16 cellular contexts compared by ENCODE assay signal in the genomic region with DNA sequence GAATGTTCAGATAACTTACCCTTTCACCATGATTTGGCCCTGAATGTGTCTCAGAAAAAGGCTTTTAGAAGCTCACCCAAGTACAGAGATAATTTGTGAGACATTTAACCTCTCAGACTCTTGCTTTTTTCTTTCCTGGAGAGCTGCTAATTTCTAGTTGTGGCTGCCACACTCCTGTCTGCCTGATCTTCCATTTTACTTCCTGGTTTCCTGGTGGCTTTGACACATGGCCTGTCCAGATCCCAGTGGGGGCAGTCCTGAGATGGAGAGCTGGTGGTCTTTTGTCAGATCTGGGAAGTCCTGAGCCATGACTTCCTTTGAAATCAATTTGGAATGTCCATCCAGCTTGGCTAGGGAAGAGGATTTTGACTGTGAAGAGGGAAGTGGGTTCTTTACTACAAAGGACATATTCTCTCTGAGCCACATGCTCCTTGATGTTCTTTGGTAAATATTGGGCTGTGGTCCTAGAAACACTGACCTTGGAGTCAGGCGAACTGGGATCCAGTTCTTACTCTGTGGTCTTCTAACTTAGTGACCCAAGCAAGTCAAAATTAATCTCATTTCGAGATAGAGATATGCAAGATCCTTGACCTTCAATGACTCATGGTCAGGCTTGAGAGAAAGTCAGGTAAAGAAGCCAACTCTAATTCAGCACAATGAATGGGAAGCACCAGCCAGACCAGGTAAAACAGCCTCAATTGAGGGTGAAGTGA.
DNase-seq lines count a peak whose midpoint lies in the region; ATAC-seq, FAIRE-seq and TF ChIP-seq lines count a peak whose summit lies in the region.
"Had no signal": no experiment of that assay in that cellular context is flagged by ENCODE, and none has a peak within 500 bp of the region (broad histone marks: within the 10 kb centered on the region; RNA-seq: fewer than 3 reads in every experiment).

No MANE protein-coding gene starts in this region.

- intact Hi-C loops in K562 (cut with micrococcal nuclease), result no loop called here

- H3K9me3 Mint-ChIP-seq in nephron, result no peaks in the 10 kb centered on the region
- H3K9me3 Mint-ChIP-seq: CD8-positive, alpha-beta memory T cell had no signal

- peaks cover 0 to 18% of the 10 kb centered on the region in 2 experiments; a peak in 3 of 5 replicates for H3K4me1 ChIP-seq in K562 (replicated peaks in 1 of 2; ENCODE audit: control insufficient read depth in 2 of 2, insufficient read depth in 2 of 2, low read length in 2 of 2)
- H3K4me1 ChIP-seq in subcutaneous abdominal adipose tissue (ENCODE audit: control insufficient read depth in 5 of 5, insufficient read depth in 5 of 5, low read length in 5 of 5), result peaks cover 0 to 34% (median 29%) of the 10 kb centered on the region in 5 donors

- H3K36me3 ChIP-seq in K562 (ENCODE audit: control insufficient read depth, insufficient read depth, low read length) (no peaks in the 10 kb centered on the region), subcutaneous abdominal adipose tissue (ENCODE audit: control insufficient read depth in 5 of 5, insufficient read depth in 5 of 5, low read length in 5 of 5) (peaks cover 0 to 2% (median 0%) of the 10 kb centered on the region in 5 donors), H7 (replicated peaks; ENCODE audit: control insufficient read depth, insufficient read depth, low read length) (no peaks in the 10 kb centered on the region)

- no peak for TF ChIP-seq RAD21 in K562 (CRISPR knock-in tag; conservative IDR thresholded peaks at IDR 0.05 in 1 of 2, IDR thresholded peaks at IDR 0.05 in 1 of 2)

- peak overlapping the region; percentile 60 for H2AFZ ChIP-seq in K562 (ENCODE audit: low read depth, low read length)
- H2AFZ ChIP-seq: GM23248 had no signal

- no peaks in the 10 kb centered on the region for H3K36me3 Mint-ChIP-seq in nephron (ENCODE audit: low read depth)
- H3K36me3 Mint-ChIP-seq: CD8-positive, alpha-beta memory T cell had no signal

- no peak for TF ChIP-seq CTCF in K562 (IDR thresholded peaks at IDR 0.05 in 2 of 3, conservative IDR thresholded peaks at IDR 0.05 in 1 of 3; ENCODE audit: insufficient read depth in 2 of 3, low read depth in 1 of 3, low read length in 3 of 3)
- no peak for TF ChIP-seq CTCF in nephron (IDR thresholded peaks at IDR 0.05; ENCODE audit: unreplicated experiment in 3 of 3)
- TF ChIP-seq CTCF in GM10266 (IDR thresholded peaks at IDR 0.05; ENCODE audit: control insufficient read depth, insufficient read depth, low read depth, missing control alignments), result no peak

- no peak overlapping the region for H3K4me3 Mint-ChIP-seq in nephron
- H3K4me3 Mint-ChIP-seq: CD8-positive, alpha-beta memory T cell had no signal

- H3K27me3 ChIP-seq in K562 (ENCODE audit: control insufficient read depth in 2 of 2, insufficient read depth in 2 of 2, low read length in 2 of 2), result no peaks in the 10 kb centered on the region
- no peaks in the 10 kb centered on the region for H3K27me3 ChIP-seq in subcutaneous abdominal adipose tissue (ENCODE audit: control insufficient read depth in 5 of 5, insufficient read depth in 4 of 5, low read length in 5 of 5)
- H3K27me3 ChIP-seq in H7 (ENCODE audit: control insufficient read depth, insufficient read depth, low read length), result no peaks in the 10 kb centered on the region
- H3K27me3 ChIP-seq: MG63 had no signal

- TF ChIP-seq EP300 in K562 (IDR thresholded peaks at IDR 0.05; ENCODE audit: low read length), result no peak

- H3K9ac ChIP-seq in K562 (ENCODE audit: insufficient read depth in 1 of 2, low read depth in 2 of 2, low read length in 2 of 2), result no peak overlapping the region
- H3K9ac ChIP-seq in subcutaneous abdominal adipose tissue (ENCODE audit: low read length in 5 of 5), result no peak overlapping the region
- H3K9ac ChIP-seq: GM23248, KMS-11 had no signal

- H3K9me1 ChIP-seq in K562 (ENCODE audit: control insufficient read depth, insufficient read depth, low read length), result no peaks in the 10 kb centered on the region

- H3K4me2 ChIP-seq in K562 (ENCODE audit: insufficient read depth, low read length), result no peak overlapping the region
- H3K4me2 ChIP-seq: KMS-11 had no signal

- no peaks in the 10 kb centered on the region for H4K20me1 ChIP-seq in K562 (replicated peaks; ENCODE audit: control insufficient read depth, insufficient read depth, low read length)

- POLR2A ChIA-PET in K562 (lab: Yijun Ruan, JAX), result interaction anchor here (0.5 to 2.0 kb wide), 3 partner anchors 9 to 45 kb away, joined by 3 to 4 read pairs (median 3); no protein-coding TSS in a partner anchor

- peaks cover 51% of the 10 kb centered on the region for H3K4me1 Mint-ChIP-seq in nephron
- H3K4me1 Mint-ChIP-seq: CD8-positive, alpha-beta memory T cell had no signal

- no peak for ATAC-seq in K562

- H3K27ac ChIP-seq in K562 (ENCODE audit: extremely low read depth, low read depth, low read length) (no peak overlapping the region), subcutaneous abdominal adipose tissue (ENCODE audit: low read depth, low read length) (peak overlapping the region; percentile 61)
- H3K27ac ChIP-seq: GM23248, KMS-11 had no signal

- DNase-seq in NCI-H2029 (lab: John Stamatoyannopoulos, UW), result peak; percentile 39
- no peak for DNase-seq in K562 (ENCODE audit: extremely low read depth in 1 of 4, low spot score in 3 of 4)
- DNase-seq in H7, result no peak
- no peak for DNase-seq in GM10266 (ENCODE audit: extremely low spot score)
- DNase-seq in Ammon's horn (ENCODE audit: low spot score), result no peak
- DNase-seq in DMS79 treated with DMSO at 0.1 percent for 48 hours (lab: John Stamatoyannopoulos, UW), result no peak
- DNase-seq: CD8-positive, alpha-beta memory T cell; EL; GM23248; MG63; NCI-H1092 treated with DMSO at 0.1 percent for 48 hours; NCI-H1694 treated with DMSO at 0.1 percent for 48 hours; NCI-H82 had no signal

- H3K79me2 ChIP-seq in K562 (ENCODE audit: control insufficient read depth, insufficient read depth, low read length), result no peaks in the 10 kb centered on the region

- no peak for TF ChIP-seq POLR2A in K562 (conservative IDR thresholded peaks at IDR 0.05)

- H3K9me3 ChIP-seq in K562 (replicated peaks; ENCODE audit: control insufficient read depth, insufficient read depth, low read depth, low read length) (no peaks in the 10 kb centered on the region), subcutaneous abdominal adipose tissue (ENCODE audit: control insufficient read depth in 5 of 5, low read length in 5 of 5) (no peaks in the 10 kb centered on the region)
- H3K9me3 ChIP-seq: MG63 had no signal

- CTCF ChIA-PET in K562 (lab: Yijun Ruan, JAX; ENCODE audit: low intra/inter-chr PET ratio), result no interaction called here

- no peak overlapping the region for H3K4me3 ChIP-seq in K562
- no peak overlapping the region for H3K4me3 ChIP-seq in subcutaneous abdominal adipose tissue (ENCODE audit: low read depth in 1 of 5, low read length in 5 of 5)
- no peak overlapping the region for H3K4me3 ChIP-seq in H7 (ENCODE audit: insufficient read depth, low read depth, low read length)
- H3K4me3 ChIP-seq: GM23248, MG63 had no signal

- BruUV-seq in K562 (replicated peaks; lab: Mats Ljungman, UMichigan), result no TSS peak

- no peaks in the 10 kb centered on the region for H3K27me3 Mint-ChIP-seq in nephron (ENCODE audit: low read depth)

- in situ Hi-C loops in K562 (cut with MboI), result no loop called here

- H3K27ac Mint-ChIP-seq in nephron, result peak overlapping the region in 2 of 3 experiments; percentile 58 to 70

- FAIRE-seq in K562 (lab: Jason Lieb, UNC), result no peak

- WGBS in K562 (ENCODE audit: insufficient coverage, low coverage, missing lambda C conversion rate), result 4% methylated on average over 2 of the region's 2 CpGs

TF ChIP-seq in K562, 482 proteins besides CTCF, POLR2A, EP300 and RAD21 (continues in another document):
- no peak for TF ChIP-seq NR2C2 (CRISPR knock-in tag; IDR thresholded peaks at IDR 0.05)
- TF ChIP-seq NR2C2 (tag; IDR thresholded peaks at IDR 0.05), result 0 out of 2 replicates have a peak, but pooled peaks have one; percentile 26
- peak; percentile 44; the same call in 1 of the 2 replicates for TF ChIP-seq FOSL1 (tag; conservative IDR thresholded peaks at IDR 0.05)
- TF ChIP-seq MCM5 (IDR thresholded peaks at IDR 0.05; ENCODE audit: low read depth), result no peak
- no peak for TF ChIP-seq MITF (IDR thresholded peaks at IDR 0.05)
- no peak for TF ChIP-seq HNRNPUL1 (IDR thresholded peaks at IDR 0.05; ENCODE audit: low read length)
- no peak for TF ChIP-seq RBM39 (optimal IDR thresholded peaks at IDR 0.05; ENCODE audit: low read depth, low read length)
- no peak for TF ChIP-seq MYBL2 (IDR thresholded peaks at IDR 0.05; ENCODE audit: low read depth)
- no peak for TF ChIP-seq MYBL2 (CRISPR knock-in tag; IDR thresholded peaks at IDR 0.05; ENCODE audit: borderline replicate concordance)
- TF ChIP-seq ZBTB7A (IDR thresholded peaks at IDR 0.05; ENCODE audit: borderline replicate concordance, control insufficient read depth, low read depth, low read length), result no peak
- TF ChIP-seq ZZZ3 (IDR thresholded peaks at IDR 0.05), result no peak
- no peak for TF ChIP-seq NFXL1 (CRISPR knock-in tag; IDR thresholded peaks at IDR 0.05)
- TF ChIP-seq ZNF253 (CRISPR knock-in tag; conservative IDR thresholded peaks at IDR 0.05), result no peak
- TF ChIP-seq ZNF584 (CRISPR knock-in tag; IDR thresholded peaks at IDR 0.05; ENCODE audit: low read depth), result peak; percentile 53; the same call in 1 of the 2 replicates
- no peak for TF ChIP-seq HDAC2 (IDR thresholded peaks at IDR 0.05)
- no peak for TF ChIP-seq IRF1 (CRISPR knock-in tag; IDR thresholded peaks at IDR 0.05; ENCODE audit: borderline replicate concordance)
